ENCODE assay signal across 9 cellular contexts in genomic region chr13:47218611-47219010, GRCh38.
"Had no signal": no experiment of that assay in that cellular context is flagged by ENCODE, and none has a peak within 500 bp of the region (broad histone marks: within the 10 kb centered on the region; RNA-seq: fewer than 3 reads in every experiment).

No MANE protein-coding gene starts in this region.

- FAIRE-seq: HTR-8/SVneo, K562 had no signal

- DNase-seq: GM23248, GOT3, H7, HFFc6, IMR-90 had no signal

- H2AFZ ChIP-seq: GM23248 had no signal

- H3K4me3 ChIP-seq: GM23248, HAP-1, K562 had no signal

- H3K36me3 ChIP-seq: HAP-1 had no signal

- H3K9ac ChIP-seq: GM23248 had no signal

- ATAC-seq: HCT116, K562 had no signal

- H3K27ac ChIP-seq: GM23248 had no signal

- H3K4me1 ChIP-seq: HAP-1 had no signal

- H3K9me3 ChIP-seq: HAP-1 had no signal
